In genomic region chr1:1013922-1014617, GRCh38 we compare ENCODE assay signal across 6 cellular contexts. TPM values are rescaled to one million over a fixed set of nuclear protein-coding genes. Genes with fewer than 3 reads are reported as not detected.
A peak's percentile ranks its signal among the peaks of the same experiment; 100 is the strongest.
DNase-seq lines count a peak whose midpoint lies in the region; ATAC-seq and TF ChIP-seq lines count a peak whose summit lies in the region.

No MANE protein-coding gene starts in this region.

- H3K27ac ChIP-seq in RWPE1: peak overlapping the region; percentile 84
- H3K27ac ChIP-seq in esophagus squamous epithelium: peak overlapping the region; percentile 70 to 97 (median 92)

- no peak for ATAC-seq in stimulated activated naive B cell treated with anti-CD40 and anti-IgM and Interleukin-4, amounts not matched to agents 10 μg/mL and 1 μg/mL and 100 μg/mL, for 72 hours (replicated peaks)

- H3K9me3 ChIP-seq in esophagus squamous epithelium: no peaks in the 10 kb centered on the region

- peak overlapping the region; percentile 95 for H3K27ac Mint-ChIP-seq in stimulated activated naive B cell treated with anti-CD40 and anti-IgM and Interleukin-4, amounts not matched to agents 10 μg/mL and 1 μg/mL and 100 μg/mL, for 72 hours

- no peaks in the 10 kb centered on the region for H3K27me3 ChIP-seq in esophagus squamous epithelium

- TF ChIP-seq CTCF in RWPE1 (conservative IDR thresholded peaks at IDR 0.05; ENCODE audit: low read depth) (no peak), esophagus squamous epithelium (IDR thresholded peaks at IDR 0.05) (no peak)

- peaks cover 19 to 24% of the 10 kb centered on the region in 2 donors for H3K4me1 Mint-ChIP-seq in stimulated activated naive B cell treated with anti-CD40 and anti-IgM and Interleukin-4, amounts not matched to agents 10 μg/mL and 1 μg/mL and 100 μg/mL, for 72 hours

- no peaks in the 10 kb centered on the region for H3K27me3 Mint-ChIP-seq in stimulated activated naive B cell treated with anti-CD40 and anti-IgM and Interleukin-4, amounts not matched to agents 10 μg/mL and 1 μg/mL and 100 μg/mL, for 72 hours

- H3K4me3 ChIP-seq in esophagus squamous epithelium: peak overlapping the region; percentile 43 to 86 (median 64)

- H3K9me3 Mint-ChIP-seq in stimulated activated naive B cell treated with anti-CD40 and anti-IgM and Interleukin-4, amounts not matched to agents 10 μg/mL and 1 μg/mL and 100 μg/mL, for 72 hours: peaks cover under 1 to 1% of the 10 kb centered on the region in 2 donors

- DNase-seq in DMS53 treated with DMSO at 0.1 percent for 48 hours (lab: John Stamatoyannopoulos, UW; ENCODE audit: unreplicated experiment) (peak; percentile 70), RWPE1 (ENCODE audit: low spot score) (no peak), esophagus squamous epithelium (lab: John Stamatoyannopoulos, UW) (no peak), nucleus accumbens (lab: John Stamatoyannopoulos, UW) (no peak), NCI-H1092 (lab: John Stamatoyannopoulos, UW) (no peak)
- DNase-seq in stimulated activated naive B cell treated with anti-CD40 and anti-IgM and Interleukin-4, amounts not matched to agents 10 μg/mL and 1 μg/mL and 100 μg/mL, for 72 hours: no peak

- H3K4me3 Mint-ChIP-seq in stimulated activated naive B cell treated with anti-CD40 and anti-IgM and Interleukin-4, amounts not matched to agents 10 μg/mL and 1 μg/mL and 100 μg/mL, for 72 hours: peak overlapping the region; percentile 91 to 93

- 56 to 84% methylated on average over 5 to 14 of the region's 41 CpGs for WGBS in esophagus squamous epithelium, 2 donors

- no peak for TF ChIP-seq POLR2A in esophagus squamous epithelium (IDR thresholded peaks at IDR 0.05)

- peaks cover 10 to 30% (median 21%) of the 10 kb centered on the region in 3 donors for H3K4me1 ChIP-seq in esophagus squamous epithelium

- intact Hi-C loops in esophagus squamous epithelium (cut with DNase I): no loop called here

- peaks cover 0 to 3% of the 10 kb centered on the region in 2 donors for H3K36me3 Mint-ChIP-seq in stimulated activated naive B cell treated with anti-CD40 and anti-IgM and Interleukin-4, amounts not matched to agents 10 μg/mL and 1 μg/mL and 100 μg/mL, for 72 hours

- no peaks in the 10 kb centered on the region for H3K36me3 ChIP-seq in esophagus squamous epithelium

- CTCF ChIA-PET in RWPE1 (lab: Yijun Ruan, JAX): interaction anchor here (0.6 to 3.5 kb wide), 7 partner anchors 12 to 206 kb away, joined by 3 to 26 read pairs (median 3); no protein-coding TSS in a partner anchor

- POLR2A ChIA-PET in RWPE1 (lab: Yijun Ruan, JAX; ENCODE audit: low non-redundant PET): interaction anchor here (0.8 kb wide), 1 partner anchor 26 kb away, joined by 3 read pairs; no protein-coding TSS in a partner anchor

RNA-seq across cellular contexts. Expression of gene ISG15, which starts 0.8 kb away (rescaled TPM):
- 10 to 100 TPM in 2 of 4 donors, 1 to 10 TPM in 2; 7.2 to 44.3 (median 10.3) TPM for total RNA-seq in esophagus squamous epithelium

RNA-seq across cellular contexts. Expression of gene AGRN, which starts 5.8 kb away (rescaled TPM):
- total RNA-seq in esophagus squamous epithelium: 10 to 100 TPM; 20.0 to 35.8 (median 32.0) TPM

RNA-seq across cellular contexts. Expression of gene HES4, which starts 14.2 kb away (rescaled TPM):
- total RNA-seq in esophagus squamous epithelium: 10 to 100 TPM; 15.1 to 16.2 (median 15.3) TPM

RNA-seq across cellular contexts. Expression of gene PERM1, which starts 32.2 kb away (rescaled TPM):
- not detected for total RNA-seq in esophagus squamous epithelium

RNA-seq across cellular contexts. Expression of gene PLEKHN1, which starts 47.8 kb away (rescaled TPM):
- 10 to 100 TPM; 16.8 to 39.6 (median 23.4) TPM for total RNA-seq in esophagus squamous epithelium
